ENCODE assay signal across 27 cellular contexts in the genomic region with DNA sequence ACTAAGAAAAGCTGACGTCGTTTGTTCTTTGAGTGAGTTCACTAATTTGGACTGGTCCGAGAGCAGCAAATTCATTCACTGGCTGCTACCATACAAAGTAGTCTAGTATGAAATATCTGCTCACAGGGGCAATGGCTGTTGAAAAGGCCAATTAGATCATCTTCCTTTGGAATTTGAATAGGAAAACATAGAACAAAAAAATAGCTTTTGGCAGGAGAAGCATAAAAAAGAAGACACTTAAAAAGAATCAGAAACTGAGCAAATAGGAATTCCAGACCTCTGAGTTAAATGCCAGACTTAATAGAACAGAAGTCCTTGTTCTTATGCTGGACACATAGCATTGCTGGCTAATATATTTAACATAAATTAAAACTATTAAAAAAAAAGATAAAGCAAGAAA.
DNase-seq lines count a peak whose midpoint lies in the region; ATAC-seq and TF ChIP-seq lines count a peak whose summit lies in the region.
"Had no signal": no experiment of that assay in that cellular context is flagged by ENCODE, and none has a peak within 500 bp of the region (broad histone marks: within the 10 kb centered on the region; RNA-seq: fewer than 3 reads in every experiment).

No MANE protein-coding gene starts in this region.

- peak overlapping the region; percentile 62 for H3K27ac Mint-ChIP-seq in osteocyte (ENCODE audit: unreplicated experiment)
- H3K27ac Mint-ChIP-seq: activated CD4-positive, alpha-beta memory T cell treated with anti-CD3 and anti-CD28 coated beads for 36 hours; CD14-positive monocyte; IgD-negative memory B cell; naive thymus-derived CD8-positive, alpha-beta T cell had no signal

- POLR2A ChIA-PET in BJ (lab: Charles Lee), result interaction anchor here (0.6 kb wide), 1 partner anchor 10 kb away, joined by 3 read pairs; no protein-coding TSS in a partner anchor
- POLR2A ChIA-PET in SK-N-SH (lab: Yijun Ruan, JAX), result no interaction called here

- WGBS in SK-N-SH (ENCODE audit: low lambda C conversion rate), result 12% methylated on average over 3 of the region's 3 CpGs

- no peaks in the 10 kb centered on the region for H3K27me3 Mint-ChIP-seq in osteocyte (ENCODE audit: unreplicated experiment)

- H2AFZ ChIP-seq in SK-N-SH (ENCODE audit: low read depth), result no peak overlapping the region

- no peaks in the 10 kb centered on the region for H4K20me1 ChIP-seq in SK-N-SH (ENCODE audit: insufficient read depth)

- H3K4me1 ChIP-seq in SK-N-SH (ENCODE audit: control insufficient read depth in 1 of 2, insufficient read depth in 2 of 2, low read depth in 1 of 2, low read length in 1 of 2), result peaks cover 0 to 11% of the 10 kb centered on the region in 2 experiments; a peak in 1 of 4 replicates
- H3K4me1 ChIP-seq: esophagus squamous epithelium, SJCRH30, transverse colon had no signal

- H3K4me1 Mint-ChIP-seq in osteocyte (ENCODE audit: unreplicated experiment), result peaks cover 40% of the 10 kb centered on the region
- H3K4me1 Mint-ChIP-seq: IgD-negative memory B cell; naive thymus-derived CD8-positive, alpha-beta T cell had no signal

- ATAC-seq in HG02763 (IDR thresholded peaks at IDR 0.05; ENCODE audit: unreplicated experiment) (no peak), GM21737 (IDR thresholded peaks at IDR 0.05; ENCODE audit: unreplicated experiment) (no peak), HG02798 (IDR thresholded peaks at IDR 0.05; ENCODE audit: poor library complexity, unreplicated experiment) (no peak)
- ATAC-seq: left ventricle myocardium superior; naive thymus-derived CD8-positive, alpha-beta T cell; Panc1 had no signal

- no peaks in the 10 kb centered on the region for H3K9me3 ChIP-seq in SK-N-SH
- H3K9me3 ChIP-seq: esophagus squamous epithelium, SJCRH30, transverse colon had no signal

- peak overlapping the region; percentile 1 for H3K4me3 Mint-ChIP-seq in osteocyte (ENCODE audit: unreplicated experiment)
- H3K4me3 Mint-ChIP-seq: activated CD4-positive, alpha-beta memory T cell treated with anti-CD3 and anti-CD28 coated beads for 36 hours; CD14-positive monocyte; IgD-negative memory B cell; naive thymus-derived CD8-positive, alpha-beta T cell had no signal

- DNase-seq in BJ (ENCODE audit: low read depth) (peak; percentile 26), SK-N-SH (no peak), fibroblast of mammary gland (ENCODE audit: low read depth) (peak; percentile 35), osteocyte (ENCODE audit: extremely low spot score, unreplicated experiment) (no peak), DMS114 treated with DMSO at 0.1 percent for 48 hours (lab: John Stamatoyannopoulos, UW; ENCODE audit: unreplicated experiment) (no peak)
- DNase-seq: activated CD4-positive, alpha-beta memory T cell treated with anti-CD3 and anti-CD28 coated beads for 36 hours; activated CD8-positive, alpha-beta memory T cell treated with anti-CD3 and anti-CD28 coated beads, Interleukin-2, amount 50 U/mL, for 48 hours; activated naive CD4-positive, alpha-beta T cell treated with anti-CD3 and anti-CD28 coated beads, Interleukin-2, amount 50 U/mL, for 16 hours; amygdala; esophagus squamous epithelium; glutamatergic neuron; left ventricle myocardium superior; midbrain; naive thymus-derived CD8-positive, alpha-beta T cell; NCI-H1048; NCI-H187 treated with DMSO at 0.1 percent for 48 hours; NCI-H526 treated with DMSO at 0.1 percent for 48 hours; SJCRH30; small intestine; stimulated activated CD4-positive, alpha-beta T cell treated with anti-CD3 and anti-CD28 coated beads, Interleukin-1b, Interleukin-23, amount 100 ng/mL, for 48 hours; transverse colon had no signal

- H3K4me2 ChIP-seq in SK-N-SH, result peak overlapping the region; percentile 43; the same call in 1 of the 2 replicates

- H3K36me3 ChIP-seq in BJ (ENCODE audit: control insufficient read depth, insufficient read depth, low read length) (no peaks in the 10 kb centered on the region), SK-N-SH (replicated peaks in 1 of 2; ENCODE audit: control insufficient read depth in 1 of 2, insufficient read depth in 2 of 2, low read length in 1 of 2) (no peaks in the 10 kb centered on the region)
- H3K36me3 ChIP-seq: esophagus squamous epithelium, SJCRH30, transverse colon had no signal

- TF ChIP-seq RAD21 in SK-N-SH (IDR thresholded peaks at IDR 0.05; ENCODE audit: low read length), result no peak

- peak overlapping the region; percentile 55 to 58; a peak in 3 of 4 replicates for H3K27ac ChIP-seq in SK-N-SH (ENCODE audit: low read depth in 2 of 2, low read length in 1 of 2)
- H3K27ac ChIP-seq: esophagus squamous epithelium, SJCRH30, transverse colon had no signal

- H3K9me2 ChIP-seq in SK-N-SH, result no peaks in the 10 kb centered on the region

- TF ChIP-seq EP300 in SK-N-SH (IDR thresholded peaks at IDR 0.05; ENCODE audit: borderline replicate concordance in 1 of 2, low read depth in 1 of 2, low read length in 1 of 2), result peak in 1 of 2 experiments; percentile 29; a peak in 1 of 4 replicates

- no peaks in the 10 kb centered on the region for H3K36me3 Mint-ChIP-seq in osteocyte (ENCODE audit: unreplicated experiment)
- H3K36me3 Mint-ChIP-seq: activated CD4-positive, alpha-beta memory T cell treated with anti-CD3 and anti-CD28 coated beads for 36 hours; CD14-positive monocyte; IgD-negative memory B cell; naive thymus-derived CD8-positive, alpha-beta T cell had no signal

- H3K79me2 ChIP-seq in SK-N-SH (ENCODE audit: insufficient read depth), result no peaks in the 10 kb centered on the region

- no peak overlapping the region for H3K4me3 ChIP-seq in BJ (ENCODE audit: low read depth, low read length)
- no peak overlapping the region for H3K4me3 ChIP-seq in SK-N-SH (ENCODE audit: low read depth in 2 of 2, low read length in 1 of 2)
- H3K4me3 ChIP-seq in fibroblast of mammary gland (ENCODE audit: control insufficient read depth, low read depth, low read length), result no peak overlapping the region
- H3K4me3 ChIP-seq: esophagus squamous epithelium, SJCRH30, transverse colon had no signal

- TF ChIP-seq CTCF in BJ (IDR thresholded peaks at IDR 0.05; ENCODE audit: insufficient read depth, low read depth, low read length), result no peak
- TF ChIP-seq CTCF in SK-N-SH (IDR thresholded peaks at IDR 0.05), result no peak
- no peak for TF ChIP-seq CTCF in fibroblast of mammary gland (conservative IDR thresholded peaks at IDR 0.05; ENCODE audit: control insufficient read depth, insufficient read depth, low read depth, low read length)
- TF ChIP-seq CTCF in osteocyte (IDR thresholded peaks at IDR 0.05), result no peak

- no peaks in the 10 kb centered on the region for H3K27me3 ChIP-seq in BJ (ENCODE audit: control insufficient read depth, insufficient read depth, low read length)
- no peaks in the 10 kb centered on the region for H3K27me3 ChIP-seq in SK-N-SH (ENCODE audit: insufficient read depth)
- H3K27me3 ChIP-seq: esophagus squamous epithelium, SJCRH30, transverse colon had no signal

- peaks cover 20% of the 10 kb centered on the region for H3F3A ChIP-seq in SK-N-SH (replicated peaks; ENCODE audit: insufficient read depth)

- CTCF ChIA-PET in BJ (lab: Yijun Ruan, JAX) (interaction anchor here (1.2 kb wide), 1 partner anchor 18 kb away, joined by 3 read pairs; no protein-coding TSS in a partner anchor), SK-N-SH (lab: Yijun Ruan, JAX) (interaction anchor here (0.9 kb wide), 1 partner anchor 26 kb away, joined by 3 read pairs; no protein-coding TSS in a partner anchor)

- H3K9me3 Mint-ChIP-seq in osteocyte (ENCODE audit: unreplicated experiment), result peaks cover 2% of the 10 kb centered on the region

- peak overlapping the region; percentile 26; the same call in 1 of the 2 replicates for H3K9ac ChIP-seq in SK-N-SH

TF ChIP-seq in SK-N-SH, 30 proteins besides CTCF, POLR2A, EP300 and RAD21:
- TF ChIP-seq, protein P1, sequence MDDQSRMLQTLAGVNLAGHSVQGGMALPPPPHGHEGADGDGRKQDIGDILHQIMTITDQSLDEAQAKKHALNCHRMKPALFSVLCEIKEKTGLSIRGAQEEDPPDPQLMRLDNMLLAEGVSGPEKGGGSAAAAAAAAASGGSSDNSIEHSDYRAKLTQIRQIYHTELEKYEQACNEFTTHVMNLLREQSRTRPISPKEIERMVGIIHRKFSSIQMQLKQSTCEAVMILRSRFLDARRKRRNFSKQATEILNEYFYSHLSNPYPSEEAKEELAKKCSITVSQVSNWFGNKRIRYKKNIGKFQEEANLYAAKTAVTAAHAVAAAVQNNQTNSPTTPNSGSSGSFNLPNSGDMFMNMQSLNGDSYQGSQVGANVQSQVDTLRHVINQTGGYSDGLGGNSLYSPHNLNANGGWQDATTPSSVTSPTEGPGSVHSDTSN (IDR thresholded peaks at IDR 0.05), result peak; percentile 46; the same call in 1 of the 2 replicates
- TF ChIP-seq TEAD4 (IDR thresholded peaks at IDR 0.05; ENCODE audit: borderline replicate concordance, insufficient read depth) (0 out of 2 replicates have a peak, but pooled peaks have one; percentile 7), ELF1 (IDR thresholded peaks at IDR 0.05) (no peak), SMC3 (IDR thresholded peaks at IDR 0.05; ENCODE audit: low read depth, low read length) (no peak), POLR2AphosphoS5 (IDR thresholded peaks at IDR 0.05; ENCODE audit: low read depth, low read length) (no peak), NFIC (IDR thresholded peaks at IDR 0.05; ENCODE audit: borderline replicate concordance) (peak; percentile 46; the same call in 1 of the 2 replicates), TCF12 (IDR thresholded peaks at IDR 0.05) (peak; percentile 38; the same call in 1 of the 2 replicates), JUND (IDR thresholded peaks at IDR 0.05) (peak; percentile 17; the same call in 1 of the 2 replicates), FOSL2 (IDR thresholded peaks at IDR 0.05; ENCODE audit: borderline replicate concordance, low read depth) (peak; percentile 8; the same call in 1 of the 2 replicates)
- TF ChIP-seq, protein P2, sequence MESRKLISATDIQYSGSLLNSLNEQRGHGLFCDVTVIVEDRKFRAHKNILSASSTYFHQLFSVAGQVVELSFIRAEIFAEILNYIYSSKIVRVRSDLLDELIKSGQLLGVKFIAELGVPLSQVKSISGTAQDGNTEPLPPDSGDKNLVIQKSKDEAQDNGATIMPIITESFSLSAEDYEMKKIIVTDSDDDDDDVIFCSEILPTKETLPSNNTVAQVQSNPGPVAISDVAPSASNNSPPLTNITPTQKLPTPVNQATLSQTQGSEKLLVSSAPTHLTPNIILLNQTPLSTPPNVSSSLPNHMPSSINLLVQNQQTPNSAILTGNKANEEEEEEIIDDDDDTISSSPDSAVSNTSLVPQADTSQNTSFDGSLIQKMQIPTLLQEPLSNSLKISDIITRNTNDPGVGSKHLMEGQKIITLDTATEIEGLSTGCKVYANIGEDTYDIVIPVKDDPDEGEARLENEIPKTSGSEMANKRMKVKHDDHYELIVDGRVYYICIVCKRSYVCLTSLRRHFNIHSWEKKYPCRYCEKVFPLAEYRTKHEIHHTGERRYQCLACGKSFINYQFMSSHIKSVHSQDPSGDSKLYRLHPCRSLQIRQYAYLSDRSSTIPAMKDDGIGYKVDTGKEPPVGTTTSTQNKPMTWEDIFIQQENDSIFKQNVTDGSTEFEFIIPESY (IDR thresholded peaks at IDR 0.05; ENCODE audit: borderline replicate concordance, low read depth), result no peak
TF ChIP-seq in SK-N-SH: peak in this region for 6.

Comparison
In these comparisons a context has a peak if more than half of its experiments do, and no peak if none do; other contexts are left out.
1. DNase-seq: peak in BJ (single experiment) and fibroblast of mammary gland (single experiment); none in SK-N-SH (single experiment), osteocyte (single experiment) and DMS114 treated with DMSO at 0.1 percent for 48 hours (single experiment).